8 cellular contexts compared by ENCODE assay signal in genomic region chr17:78780852-78781338, GRCh38. TPM values are rescaled to one million over a fixed set of nuclear protein-coding genes. Genes with fewer than 3 reads are reported as not detected.
DNase-seq lines count a peak whose midpoint lies in the region; FAIRE-seq and TF ChIP-seq lines count a peak whose summit lies in the region.

No MANE protein-coding gene starts in this region.

- H3K27me3 ChIP-seq in esophagus squamous epithelium, result no peaks in the 10 kb centered on the region

- peak overlapping the region; percentile 99 for H3K4me3 ChIP-seq in GM08714 (ENCODE audit: low read length)
- peak overlapping the region; percentile 75 to 100 (median 100) for H3K4me3 ChIP-seq in esophagus squamous epithelium

- peaks cover 22 to 86% (median 34%) of the 10 kb centered on the region in 3 donors for H3K4me1 ChIP-seq in esophagus squamous epithelium

- DNase-seq in T-helper 2 cell treated with Interferon-gamma antibody and Interleukin-4, amounts not matched to agents 5 μg/mL and 100 μg/mL, for 36 hours (ENCODE audit: low spot score), result no peak
- no peak for DNase-seq in esophagus squamous epithelium (lab: John Stamatoyannopoulos, UW)
- peak; percentile 40 for DNase-seq in renal cortical epithelial cell (ENCODE audit: low read depth)
- DNase-seq in GM12891 (ENCODE audit: insufficient read length, low spot score), result no peak
- no peak for DNase-seq in RCC 7860 (ENCODE audit: low spot score)
- no peak for DNase-seq in C1 segment of cervical spinal cord (lab: John Stamatoyannopoulos, UW)
- no peak for DNase-seq in DMS153 (lab: John Stamatoyannopoulos, UW)

- TF ChIP-seq CTCF in esophagus squamous epithelium (IDR thresholded peaks at IDR 0.05), result no peak

- H3K36me3 Mint-ChIP-seq in T-helper 2 cell treated with Interferon-gamma antibody and Interleukin-4, amounts not matched to agents 5 μg/mL and 100 μg/mL, for 36 hours (ENCODE audit: low read depth), result peaks cover 21% of the 10 kb centered on the region

- no peaks in the 10 kb centered on the region for H3K36me3 ChIP-seq in esophagus squamous epithelium

- 13 to 24% methylated on average over 15 to 17 of the region's 17 CpGs for WGBS in esophagus squamous epithelium, 2 donors

- intact Hi-C loops in esophagus squamous epithelium (cut with DNase I), result no loop called here

- H3K4me3 Mint-ChIP-seq in T-helper 2 cell treated with Interferon-gamma antibody and Interleukin-4, amounts not matched to agents 5 μg/mL and 100 μg/mL, for 36 hours, result peak overlapping the region; percentile 84

- H3K4me1 Mint-ChIP-seq in T-helper 2 cell treated with Interferon-gamma antibody and Interleukin-4, amounts not matched to agents 5 μg/mL and 100 μg/mL, for 36 hours (ENCODE audit: low read depth), result peaks cover 47% of the 10 kb centered on the region

- no peaks in the 10 kb centered on the region for H3K27me3 Mint-ChIP-seq in T-helper 2 cell treated with Interferon-gamma antibody and Interleukin-4, amounts not matched to agents 5 μg/mL and 100 μg/mL, for 36 hours (ENCODE audit: low read depth)

- peak overlapping the region; percentile 94 for H3K27ac Mint-ChIP-seq in T-helper 2 cell treated with Interferon-gamma antibody and Interleukin-4, amounts not matched to agents 5 μg/mL and 100 μg/mL, for 36 hours

- no peaks in the 10 kb centered on the region for H3K9me3 Mint-ChIP-seq in T-helper 2 cell treated with Interferon-gamma antibody and Interleukin-4, amounts not matched to agents 5 μg/mL and 100 μg/mL, for 36 hours

- TF ChIP-seq POLR2A in esophagus squamous epithelium (IDR thresholded peaks at IDR 0.05) (no peak), GM12891 (IDR thresholded peaks at IDR 0.05; ENCODE audit: low read depth, low read length) (no peak; the same call in 1 of the 2 replicates)

- H3K9me3 ChIP-seq in esophagus squamous epithelium, result no peaks in the 10 kb centered on the region

- no peak for FAIRE-seq in GM12891 (lab: Jason Lieb, UNC)
- no peak for FAIRE-seq in RCC 7860 (lab: Jason Lieb, UNC)

- H3K27ac ChIP-seq in esophagus squamous epithelium, result peak overlapping the region; percentile 92 to 99 (median 98)

TF ChIP-seq in GM12891, 5 proteins besides CTCF, POLR2A, EP300 and RAD21:
- TF ChIP-seq TAF1 (IDR thresholded peaks at IDR 0.05; ENCODE audit: low read depth, low read length) (no peak), POLR2AphosphoS5 (IDR thresholded peaks at IDR 0.05; ENCODE audit: low read depth, low read length) (no peak), POU2F2 (IDR thresholded peaks at IDR 0.05; ENCODE audit: low read depth, low read length) (no peak), SPI1 (IDR thresholded peaks at IDR 0.05; ENCODE audit: low read depth, low read length) (no peak), PAX5 (IDR thresholded peaks at IDR 0.05; ENCODE audit: insufficient read depth, low read length, severe bottlenecking) (no peak)

RNA-seq across cellular contexts. Expression of gene CYTH1, which starts 1.2 kb away (rescaled TPM):
- total RNA-seq in esophagus squamous epithelium (10 to 100 TPM; 42.1 to 86.7 (median 67.5) TPM), renal cortical epithelial cell (33.5 and 59.0 TPM in 2 replicates)
- polyA plus RNA-seq in GM12891 (2012; ENCODE audit: low read depth, missing spikeins), result 171 TPM

RNA-seq across cellular contexts. Expression of gene USP36, which starts 59.7 kb away (rescaled TPM):
- total RNA-seq in esophagus squamous epithelium (10 to 100 TPM; 13.2 to 38.9 (median 22.4) TPM), renal cortical epithelial cell (14.8 and 33.5 TPM in 2 replicates)
- 27.4 TPM for polyA plus RNA-seq in GM12891 (2012; ENCODE audit: low read depth, missing spikeins)
